14 cellular contexts compared by ENCODE assay signal in genomic region chr9:35028341-35028740, GRCh38. TPM values are rescaled to one million over a fixed set of nuclear protein-coding genes. Genes with fewer than 3 reads are reported as not detected.
A peak's percentile ranks its signal among the peaks of the same experiment; 100 is the strongest.
DNase-seq lines count a peak whose midpoint lies in the region; TF ChIP-seq lines count a peak whose summit lies in the region.
"Had no signal": no experiment of that assay in that cellular context is flagged by ENCODE, and none has a peak within 500 bp of the region (broad histone marks: within the 10 kb centered on the region; RNA-seq: fewer than 3 reads in every experiment).

No MANE protein-coding gene starts in this region.

- TF ChIP-seq POLR2A in breast epithelium (IDR thresholded peaks at IDR 0.05), result no peak
- no peak for TF ChIP-seq POLR2A in NB4 (IDR thresholded peaks at IDR 0.05; ENCODE audit: extremely low read depth, insufficient read length)

- BruUV-seq in mammary epithelial cell (replicated peaks; lab: Mats Ljungman, UMichigan), result no TSS peak

- TF ChIP-seq CTCF in mammary epithelial cell (conservative IDR thresholded peaks at IDR 0.05 in 1 of 2, IDR thresholded peaks at IDR 0.05 in 1 of 2; ENCODE audit: extremely low read depth in 1 of 2, insufficient read depth in 1 of 2, low read depth in 1 of 2, low read length in 2 of 2), result no peak
- no peak for TF ChIP-seq CTCF in breast epithelium (IDR thresholded peaks at IDR 0.05)
- TF ChIP-seq CTCF in NB4 (IDR thresholded peaks at IDR 0.05; ENCODE audit: low read depth, low read length), result no peak
- TF ChIP-seq CTCF in epithelial cell of esophagus (IDR thresholded peaks at IDR 0.05; ENCODE audit: insufficient read depth, low read depth, low read length, missing control alignments), result no peak

- in situ Hi-C loops in mammary epithelial cell (cut with MboI; ENCODE audit: low sequenced_read_pairs in 2 of 2), result no loop called here

- H3K27ac ChIP-seq in mammary epithelial cell (ENCODE audit: insufficient read depth, low read depth, low read length) (no peak overlapping the region), breast epithelium (no peak overlapping the region)

- H3K79me2 ChIP-seq in mammary epithelial cell (ENCODE audit: insufficient read depth, low read length), result no peaks in the 10 kb centered on the region

- no peak overlapping the region for H2AFZ ChIP-seq in mammary epithelial cell (ENCODE audit: low read depth, low read length)

- H3K27me3 ChIP-seq in mammary epithelial cell (ENCODE audit: insufficient read depth, low read length) (no peaks in the 10 kb centered on the region), breast epithelium (no peaks in the 10 kb centered on the region)

- no peak overlapping the region for H3K9ac ChIP-seq in mammary epithelial cell (ENCODE audit: insufficient read depth, low read length)

- DNase-seq in mammary epithelial cell (peak; percentile 40), breast epithelium (ENCODE audit: low spot score in 2 of 2) (no peak), NB4 (ENCODE audit: low read depth) (peak; percentile 29), epithelial cell of esophagus (ENCODE audit: low read depth) (peak; percentile 80), NCI-H774 (lab: John Stamatoyannopoulos, UW) (no peak), DMS114 treated with DMSO at 0.1 percent for 48 hours (lab: John Stamatoyannopoulos, UW; ENCODE audit: unreplicated experiment) (no peak), NCI-H226 (no peak), AG08396 (ENCODE audit: low spot score) (no peak)
- DNase-seq: COR-L47; Kasumi-1; NCI-H1436; NCI-H2029 treated with DMSO at 0.1 percent for 48 hours; NCI-H524 treated with DMSO at 0.1 percent for 48 hours; NK-92 treated with Interleukin-12 subunit alpha and Interleukin-12 subunit beta, amount 100 ng/mL, for 24 hours had no signal

- H3K4me3 ChIP-seq in mammary epithelial cell (replicated peaks in 1 of 3; ENCODE audit: insufficient read depth in 1 of 3, low read depth in 2 of 3, low read length in 3 of 3) (no peak overlapping the region), breast epithelium (no peak overlapping the region), NB4 (ENCODE audit: low read depth, low read length) (no peak overlapping the region), epithelial cell of esophagus (ENCODE audit: low read length) (no peak overlapping the region)

- H3K9me3 ChIP-seq in mammary epithelial cell (replicated peaks; ENCODE audit: insufficient read depth, low read length), result peaks cover 6% of the 10 kb centered on the region
- no peaks in the 10 kb centered on the region for H3K9me3 ChIP-seq in breast epithelium

- intact Hi-C loops in mammary epithelial cell (cut with micrococcal nuclease), result no loop called here
- intact Hi-C loops in breast epithelium (cut with DNase I; ENCODE audit: low total_unique reads), result no loop called here

- dilution Hi-C loops in mammary epithelial cell (cut with HindIII; ENCODE audit: low sequenced_read_pairs), result no loop called here

- no peaks in the 10 kb centered on the region for H4K20me1 ChIP-seq in mammary epithelial cell (ENCODE audit: insufficient read depth, low read length)

- CTCF ChIA-PET in mammary epithelial cell (lab: Charles Lee; ENCODE audit: low non-redundant PET), result no interaction called here

- H3K4me1 ChIP-seq in mammary epithelial cell (ENCODE audit: insufficient read depth, low read length) (peaks cover 15% of the 10 kb centered on the region), breast epithelium (no peaks in the 10 kb centered on the region)

- no peak overlapping the region for H3K4me2 ChIP-seq in mammary epithelial cell (ENCODE audit: insufficient read depth, low read depth, low read length)

- H3K36me3 ChIP-seq in mammary epithelial cell (ENCODE audit: insufficient read depth, low read length), result no peaks in the 10 kb centered on the region
- no peaks in the 10 kb centered on the region for H3K36me3 ChIP-seq in breast epithelium

RNA-seq across cellular contexts. Expression of gene DNAJB5, which starts 38.8 kb away (rescaled TPM):
- total RNA-seq in mammary epithelial cell, result 10 to 100 TPM in 1 of 2 donors, 1 to 10 TPM in 1; 8.4 to 10.0 TPM
- polyA plus RNA-seq in mammary epithelial cell, result 3.4 TPM
- 3.9 TPM for polyA minus RNA-seq in mammary epithelial cell
- 1 to 10 TPM; 5.4 to 9.0 (median 6.9) TPM for total RNA-seq in breast epithelium

RNA-seq across cellular contexts. Expression of gene VCP, which starts 44.1 kb away (rescaled TPM):
- total RNA-seq in mammary epithelial cell (100 to 1,000 TPM; 284 to 291 TPM), breast epithelium (100 to 1,000 TPM; 150 to 173 (median 168) TPM)
- polyA plus RNA-seq in mammary epithelial cell, result 310 TPM
- 716 TPM for polyA minus RNA-seq in mammary epithelial cell

RNA-seq across cellular contexts. Expression of gene FANCG, which starts 51.4 kb away (rescaled TPM):
- total RNA-seq in mammary epithelial cell, result 10 to 100 TPM in 1 of 2 donors, 1 to 10 TPM in 1; 7.0 to 41.7 TPM
- polyA plus RNA-seq in mammary epithelial cell, result 22.0 TPM
- polyA minus RNA-seq in mammary epithelial cell, result 24.9 TPM
- total RNA-seq in breast epithelium, result 10 to 100 TPM; 10.7 to 15.2 (median 13.4) TPM

Comparison
In these comparisons a context has a peak if more than half of its experiments do, and no peak if none do; other contexts are left out.
1. DNase-seq: peak in mammary epithelial cell (single experiment), NB4 (single experiment) and epithelial cell of esophagus (single experiment); none in breast epithelium (0 of 2), NCI-H774 (single experiment), DMS114 treated with DMSO at 0.1 percent for 48 hours (single experiment), NCI-H226 (single experiment) and AG08396 (single experiment).